In genomic region chr14:21748869-21749303, GRCh38 we compare ENCODE assay signal across 9 cellular contexts.
DNase-seq lines count a peak whose midpoint lies in the region; ATAC-seq and TF ChIP-seq lines count a peak whose summit lies in the region.
"Had no signal": no experiment of that assay in that cellular context is flagged by ENCODE, and none has a peak within 500 bp of the region (broad histone marks: within the 10 kb centered on the region; RNA-seq: fewer than 3 reads in every experiment).

No MANE protein-coding gene starts in this region.

- ATAC-seq in psoas muscle: no peak

- intact Hi-C loops in psoas muscle (cut with DNase I): no loop called here

- no peaks in the 10 kb centered on the region for H3K36me3 Mint-ChIP-seq in brain

- no peaks in the 10 kb centered on the region for H3K36me3 ChIP-seq in psoas muscle (ENCODE audit: insufficient read depth in 1 of 2, low read depth in 1 of 2)
- H3K36me3 ChIP-seq: neutrophil had no signal

- H3K27ac ChIP-seq in AG04450 (ENCODE audit: low read depth, low read length): no peak overlapping the region
- no peak overlapping the region for H3K27ac ChIP-seq in psoas muscle
- H3K27ac ChIP-seq: neutrophil had no signal

- H3K4me3 ChIP-seq in AG04450 (ENCODE audit: low read depth, low read length) (no peak overlapping the region), GM12875 (ENCODE audit: low read depth, low read length) (no peak overlapping the region), LNCaP clone FGC (ENCODE audit: low read depth, low read length) (no peak overlapping the region), psoas muscle (no peak overlapping the region)

- H3K27me3 ChIP-seq in AG04450 (ENCODE audit: control insufficient read depth, insufficient read depth, low read length) (no peaks in the 10 kb centered on the region), psoas muscle (ENCODE audit: insufficient read depth in 3 of 3, low read length in 2 of 3) (no peaks in the 10 kb centered on the region)

- H3K27me3 Mint-ChIP-seq in brain: peaks cover 3% of the 10 kb centered on the region

- no peaks in the 10 kb centered on the region for H3K9me3 Mint-ChIP-seq in brain

- WGBS in psoas muscle, 3 donors: 11 to 15% (median 11%) methylated on average over 5 of the region's 5 CpGs

- H3K4me3 Mint-ChIP-seq in brain: peak overlapping the region in 1 of 5 experiments; percentile 21

- DNase-seq in AG04450 (ENCODE audit: low read depth, low spot score) (no peak), LNCaP clone FGC (ENCODE audit: low read depth) (peak; percentile 50), T-helper 1 cell (peak in 3 of 5 donors; percentile 19 to 58 (median 30)), kidney tubule cell (ENCODE audit: low spot score) (peak; percentile 47), psoas muscle (no peak)
- DNase-seq in stimulated activated CD8-positive, alpha-beta memory T cell treated with anti-CD3 and anti-CD28 coated beads, Interleukin-4, amount 100 ng/mL, for 24 hours (ENCODE audit: low read depth): peak; percentile 22

- TF ChIP-seq CTCF in AG04450 (IDR thresholded peaks at IDR 0.05; ENCODE audit: low read depth, low read length) (peak; percentile 68), GM12875 (IDR thresholded peaks at IDR 0.05; ENCODE audit: borderline replicate concordance, insufficient read depth, low read depth, low read length) (peak; percentile 74), LNCaP clone FGC (IDR thresholded peaks at IDR 0.05; ENCODE audit: control insufficient read depth, extremely low read depth, insufficient read depth) (peak; percentile 92), brain (conservative IDR thresholded peaks at IDR 0.05) (peak; percentile 32 to 72), psoas muscle (IDR thresholded peaks at IDR 0.05) (no peak)

- H3K27ac Mint-ChIP-seq in brain: no peak overlapping the region

- H3K9me3 ChIP-seq in AG04450 (ENCODE audit: control insufficient read depth, insufficient read depth, low read length): no peaks in the 10 kb centered on the region
- H3K9me3 ChIP-seq in psoas muscle: peaks cover 5% of the 10 kb centered on the region
- H3K9me3 ChIP-seq: neutrophil had no signal

- no peaks in the 10 kb centered on the region for H3K4me1 ChIP-seq in psoas muscle

- POLR2A ChIA-PET in AG04450 (lab: Yijun Ruan, JAX): no interaction called here

- H3K4me1 Mint-ChIP-seq in brain: no peaks in the 10 kb centered on the region

- CTCF ChIA-PET in AG04450 (lab: Charles Lee): interaction anchor here (0.7 to 1.9 kb wide), 6 partner anchors 10 to 59 kb away, joined by 3 to 11 read pairs (median 4); no protein-coding TSS in a partner anchor

Comparison
In these comparisons a context has a peak if more than half of its experiments do, and no peak if none do; other contexts are left out.
1. DNase-seq: peak in LNCaP clone FGC (single experiment), T-helper 1 cell (3 of 5), kidney tubule cell (single experiment) and stimulated activated CD8-positive, alpha-beta memory T cell treated with anti-CD3 and anti-CD28 coated beads, Interleukin-4, amount 100 ng/mL, for 24 hours (single experiment); none in AG04450 (single experiment) and psoas muscle (0 of 2).